ENCODE assay signal across 36 cellular contexts in genomic region chr10:80118669-80119068, GRCh38. TPM values are rescaled to one million over a fixed set of nuclear protein-coding genes. Genes with fewer than 3 reads are reported as not detected.
"Had no signal": no experiment of that assay in that cellular context is flagged by ENCODE, and none has a peak within 500 bp of the region (broad histone marks: within the 10 kb centered on the region; RNA-seq: fewer than 3 reads in every experiment).

No MANE protein-coding gene starts in this region.

- H3K9me3 ChIP-seq: adrenal gland, ascending aorta, body of pancreas, breast epithelium had no signal

- DNase-seq: activated effector memory CD4-positive, alpha-beta T cell treated with anti-CD3 and anti-CD28 coated beads, Interleukin-2, amount 50 U/mL, for 16 hours; activated effector memory CD4-positive, alpha-beta T cell treated with Interleukin-2 at 50 U/mL for 16 hours; activated gamma-delta T cell; activated gamma-delta T cell treated with Interleukin-2 at 50 U/mL for 16 hours; activated naive CD4-positive, alpha-beta T cell; activated naive CD4-positive, alpha-beta T cell treated with anti-CD3 and anti-CD28 coated beads for 36 hours; activated naive CD4-positive, alpha-beta T cell treated with anti-CD3 and anti-CD28 coated beads, Interleukin-2, amount 10 ng/mL, durations not matched to agents 7 days and 5 days; activated naive CD4-positive, alpha-beta T cell treated with anti-CD3 and anti-CD28 coated beads, Interleukin-2, amount 50 U/mL, for 16 hours; activated naive CD4-positive, alpha-beta T cell treated with Interleukin-2 at 50 U/mL for 16 hours; activated naive CD8-positive, alpha-beta T cell treated with anti-CD3 and anti-CD28 coated beads for 36 hours; activated naive CD8-positive, alpha-beta T cell treated with anti-CD3 and anti-CD28 coated beads, Interleukin-2, amount 10 ng/mL, durations not matched to agents 7 days and 5 days; activated naive CD8-positive, alpha-beta T cell treated with anti-CD3 and anti-CD28 coated beads, Interleukin-2, amount 50 U/mL, for 24 hours; activated T-cell treated with anti-CD3 and anti-CD28 coated beads, Interleukin-2, amount 50 U/mL, for 1 hour; activated T-cell treated with anti-CD3 and anti-CD28 coated beads, Interleukin-2, amount 50 U/mL, for 24 hours; activated T-cell treated with anti-CD3 and anti-CD28 coated beads, Interleukin-2, amount 50 U/mL, for 4 hours; activated T-cell treated with anti-CD3 and anti-CD28 coated beads, Interleukin-2, amount 50 U/mL, for 48 hours; activated T-cell treated with anti-CD3 and anti-CD28 coated beads, Interleukin-2, amount 50 U/mL, for 72 hours; adrenal gland; amniotic stem cell; amygdala; anterior cingulate cortex; aorta; body of pancreas; brain microvascular endothelial cell; caudate nucleus; central memory CD4-positive, alpha-beta T cell; cerebellar nuclear complex had no signal

- H3K36me3 ChIP-seq: adrenal gland, ascending aorta, brain microvascular endothelial cell, breast epithelium, cardiac muscle cell had no signal

- ATAC-seq: activated naive CD4-positive, alpha-beta T cell treated with anti-CD3 and anti-CD28 coated beads, Interleukin-2, amount 50 U/mL, for 72 hours; activated naive CD8-positive, alpha-beta T cell treated with anti-CD3 and anti-CD28 coated beads, Interleukin-2, amount 50 U/mL, for 24 hours; activated T-cell treated with anti-CD3 and anti-CD28 coated beads, Interleukin-2, amount 50 U/mL, for 4 hours; activated T-cell treated with anti-CD3 and anti-CD28 coated beads, Interleukin-2, amount 50 U/mL, for 72 hours; activated T-helper 17 cell treated with anti-CD3 and anti-CD28 coated beads, Interleukin-2, amount 50 U/mL, for 72 hours; body of pancreas had no signal

- FAIRE-seq: astrocyte, bronchial epithelial cell had no signal

- H3K4me1 ChIP-seq: adrenal gland, ascending aorta, body of pancreas, breast epithelium had no signal

- H3K4me3 ChIP-seq: adrenal gland, ascending aorta, body of pancreas, breast epithelium, cardiac muscle cell had no signal

- H3K27me3 ChIP-seq: adrenal gland, ascending aorta, body of pancreas, brain microvascular endothelial cell, breast epithelium, cardiac muscle cell had no signal

- H3K27ac ChIP-seq: adrenal gland, ascending aorta, body of pancreas, brain microvascular endothelial cell, breast epithelium, cardiac muscle cell had no signal

RNA-seq across cellular contexts. Expression of gene PLAC9, which starts 13.9 kb away (rescaled TPM):
- total RNA-seq: activated naive CD4-positive, alpha-beta T cell treated with anti-CD3 and anti-CD28 coated beads for 36 hours; activated naive CD4-positive, alpha-beta T cell treated with anti-CD3 and anti-CD28 coated beads, Interleukin-2, amount 50 U/mL, for 72 hours; activated naive CD8-positive, alpha-beta T cell treated with anti-CD3 and anti-CD28 coated beads for 36 hours; activated naive CD8-positive, alpha-beta T cell treated with anti-CD3 and anti-CD28 coated beads, Interleukin-2, amount 10 ng/mL, durations not matched to agents 7 days and 5 days; activated T-cell treated with anti-CD3 and anti-CD28 coated beads, Interleukin-2, amount 50 U/mL, for 4 hours; activated T-cell treated with anti-CD3 and anti-CD28 coated beads, Interleukin-2, amount 50 U/mL, for 72 hours; activated T-helper 1 cell treated with anti-CD3 and anti-CD28 coated beads, Interleukin-12 subunit alpha, Interleukin-12 subunit beta, Interleukin-2, Interleukin-4 antibody, amounts not matched to agents 30 ng/mL and 10 ng/mL and 1 ng/mL, durations not matched to agents 14 hours and 24 hours and 36 hours; activated T-helper 17 cell treated with anti-CD3 and anti-CD28 coated beads, Interleukin-2, amount 50 U/mL, for 72 hours; activated T-helper 2 cell treated with anti-CD3 and anti-CD28 coated beads, Interferon-gamma antibody, Interleukin-2, Interleukin-4, amounts not matched to agents 10 μg/mL and 5 μg/mL and 100 μg/mL, durations not matched to agents 14 hours and 24 hours and 36 hours; bronchial epithelial cell; cardiac muscle cell had no signal
